17 cellular contexts compared by ENCODE assay signal in genomic region chr19:6249296-6249695, GRCh38. TPM values are rescaled to one million over a fixed set of nuclear protein-coding genes. Genes with fewer than 3 reads are reported as not detected.
DNase-seq lines count a peak whose midpoint lies in the region; ATAC-seq lines count a peak whose summit lies in the region.
"Had no signal": no experiment of that assay in that cellular context is flagged by ENCODE, and none has a peak within 500 bp of the region (broad histone marks: within the 10 kb centered on the region; RNA-seq: fewer than 3 reads in every experiment).

No MANE protein-coding gene starts in this region.

- peaks cover 36% of the 10 kb centered on the region for H3K4me1 Mint-ChIP-seq in activated T-cell treated with anti-CD3 and anti-CD28 coated beads, Interleukin-2, amount 50 U/mL, for 72 hours (ENCODE audit: low read depth)

- H3K27ac ChIP-seq in temporal lobe (ENCODE audit: low read depth, low read length): peak overlapping the region; percentile 50
- H3K27ac ChIP-seq: WERI-Rb-1 had no signal

- H3K27me3 Mint-ChIP-seq in activated T-cell treated with anti-CD3 and anti-CD28 coated beads, Interleukin-2, amount 50 U/mL, for 72 hours (ENCODE audit: low read depth): no peaks in the 10 kb centered on the region
- H3K27me3 Mint-ChIP-seq: naive thymus-derived CD8-positive, alpha-beta T cell had no signal

- no peak for DNase-seq in activated T-cell treated with anti-CD3 and anti-CD28 coated beads, Interleukin-2, amount 50 U/mL, for 72 hours
- DNase-seq in activated T-cell treated with anti-CD3 and anti-CD28 coated beads, Interleukin-2, amount 50 U/mL, for 48 hours: no peak
- DNase-seq in dermis blood vessel endothelial cell: peak; percentile 56
- DNase-seq in medulla oblongata (ENCODE audit: extremely low spot score): peak; percentile 82
- DNase-seq in SIG-M5 treated with dmso at 0.1 percent for 504 hours (lab: John Stamatoyannopoulos, UW; ENCODE audit: unreplicated experiment): no peak
- no peak for DNase-seq in activated gamma-delta T cell (lab: John Stamatoyannopoulos, UW)
- DNase-seq: 8988T; activated naive CD4-positive, alpha-beta T cell; GF-D8; glutamatergic neuron; NCI-H1092; NCI-H226; stimulated activated CD4-positive, alpha-beta T cell treated with anti-CD3 and anti-CD28 coated beads, Interleukin-4, amount 100 ng/mL, for 1 hour; WERI-Rb-1 had no signal

- ATAC-seq in activated T-cell treated with anti-CD3 and anti-CD28 coated beads, Interleukin-2, amount 50 U/mL, for 72 hours (replicated peaks in 1 of 2): no peak
- no peak for ATAC-seq in HG02759 (IDR thresholded peaks at IDR 0.05; ENCODE audit: unreplicated experiment)
- ATAC-seq: naive thymus-derived CD8-positive, alpha-beta T cell had no signal

- peaks cover 0 to 13% of the 10 kb centered on the region in 2 donors for H3K36me3 Mint-ChIP-seq in activated T-cell treated with anti-CD3 and anti-CD28 coated beads, Interleukin-2, amount 50 U/mL, for 72 hours (ENCODE audit: insufficient read depth in 2 of 2)

- no peak overlapping the region for H3K4me3 Mint-ChIP-seq in activated T-cell treated with anti-CD3 and anti-CD28 coated beads, Interleukin-2, amount 50 U/mL, for 72 hours
- H3K4me3 Mint-ChIP-seq: naive thymus-derived CD8-positive, alpha-beta T cell had no signal

- peak overlapping the region; percentile 79 for H3K27ac Mint-ChIP-seq in activated T-cell treated with anti-CD3 and anti-CD28 coated beads, Interleukin-2, amount 50 U/mL, for 72 hours

- H3K9me3 Mint-ChIP-seq in activated T-cell treated with anti-CD3 and anti-CD28 coated beads, Interleukin-2, amount 50 U/mL, for 72 hours: no peaks in the 10 kb centered on the region

RNA-seq across cellular contexts. Expression of gene MLLT1, which starts 30.5 kb away (rescaled TPM):
- 10 to 100 TPM; 39.9 to 44.5 TPM for total RNA-seq in activated T-cell treated with anti-CD3 and anti-CD28 coated beads, Interleukin-2, amount 50 U/mL, for 72 hours
- 5.1 and 13.2 TPM in 2 replicates for total RNA-seq in dermis blood vessel endothelial cell
- total RNA-seq in temporal lobe: 15.5 TPM

Comparison
In these comparisons a context has a peak if more than half of its experiments do, and no peak if none do; other contexts are left out.
1. DNase-seq: peak in dermis blood vessel endothelial cell (single experiment) and medulla oblongata (single experiment); none in activated T-cell treated with anti-CD3 and anti-CD28 coated beads, Interleukin-2, amount 50 U/mL, for 72 hours (0 of 2), activated T-cell treated with anti-CD3 and anti-CD28 coated beads, Interleukin-2, amount 50 U/mL, for 48 hours (0 of 2), SIG-M5 treated with dmso at 0.1 percent for 504 hours (single experiment) and activated gamma-delta T cell (single experiment).